ENCODE assay signal across 11 cellular contexts in genomic region chr20:61251529-61252393, GRCh38. TPM values are rescaled to one million over a fixed set of nuclear protein-coding genes. Genes with fewer than 3 reads are reported as not detected.
DNase-seq lines count a peak whose midpoint lies in the region; ATAC-seq and TF ChIP-seq lines count a peak whose summit lies in the region.
"Had no signal": no experiment of that assay in that cellular context is flagged by ENCODE, and none has a peak within 500 bp of the region (broad histone marks: within the 10 kb centered on the region; RNA-seq: fewer than 3 reads in every experiment).

Gene CDH4, plus strand, starts transcription at chr20:61252261.

- CTCF ChIA-PET in activated CD4-positive, alpha-beta memory T cell treated with anti-CD3 and anti-CD28 coated beads, Interleukin-2, amount 10 ng/mL, durations not matched to agents 7 days and 5 days (lab: Charles Lee) = interaction anchor here (0.9 kb wide), 1 partner anchor 11 kb away, joined by 3 read pairs; no protein-coding TSS in a partner anchor

- no peak within 1 kb of the TSS for H3K27ac ChIP-seq in stomach
- H3K27ac ChIP-seq: thyroid gland had no signal

- peaks cover 70% of the 10 kb centered on the region for H3K27me3 ChIP-seq in iPS-15b (ENCODE audit: control insufficient read depth, insufficient read depth, low read length)
- peaks cover 20 to 98% (median 60%) of the 10 kb centered on the region in 3 donors for H3K27me3 ChIP-seq in stomach

- H3K27me3 Mint-ChIP-seq in activated CD4-positive, alpha-beta memory T cell treated with anti-CD3 and anti-CD28 coated beads, Interleukin-2, amount 10 ng/mL, durations not matched to agents 7 days and 5 days = peaks cover 43% of the 10 kb centered on the region

- H3K9me3 ChIP-seq in iPS-15b (ENCODE audit: control insufficient read depth, insufficient read depth, low read length) (no peaks in the 10 kb centered on the region), stomach (no peaks in the 10 kb centered on the region)
- H3K9me3 ChIP-seq: thyroid gland had no signal

- no peak for TF ChIP-seq POLR2A in stomach (IDR thresholded peaks at IDR 0.05)

- H3K4me3 ChIP-seq in iPS-15b (ENCODE audit: low read depth, low read length) (peak within 1 kb of the TSS; percentile 63), stomach (peak within 1 kb of the TSS; percentile 29 to 51 (median 38))
- H3K4me3 ChIP-seq: lung, thyroid gland had no signal

- H3K36me3 Mint-ChIP-seq in activated CD4-positive, alpha-beta memory T cell treated with anti-CD3 and anti-CD28 coated beads, Interleukin-2, amount 10 ng/mL, durations not matched to agents 7 days and 5 days (ENCODE audit: low read depth) = no peaks in the 10 kb centered on the region

- H3K36me3 ChIP-seq in iPS-15b (ENCODE audit: control insufficient read depth, insufficient read depth, low read length) (no peaks in the 10 kb centered on the region), stomach (no peaks in the 10 kb centered on the region)
- H3K36me3 ChIP-seq: thyroid gland had no signal

- no peaks in the 10 kb centered on the region for H3K9me3 Mint-ChIP-seq in activated CD4-positive, alpha-beta memory T cell treated with anti-CD3 and anti-CD28 coated beads, Interleukin-2, amount 10 ng/mL, durations not matched to agents 7 days and 5 days

- WGBS in stomach, 5 donors = 4 to 19% (median 9%) methylated on average over 23 to 78 of the region's 78 CpGs

- no peak for ATAC-seq in HG02623 (IDR thresholded peaks at IDR 0.05; ENCODE audit: unreplicated experiment)
- ATAC-seq in GM19455 (IDR thresholded peaks at IDR 0.05; ENCODE audit: unreplicated experiment) = no peak

- no peak within 1 kb of the TSS for H3K9ac ChIP-seq in iPS-15b (ENCODE audit: low read depth, low read length)

- H3K4me1 ChIP-seq in iPS-15b (ENCODE audit: control insufficient read depth, insufficient read depth, low read length) (peaks cover 6% of the 10 kb centered on the region), stomach (peaks cover 14 to 24% (median 18%) of the 10 kb centered on the region in 4 donors)

- POLR2A ChIA-PET in activated CD4-positive, alpha-beta memory T cell treated with anti-CD3 and anti-CD28 coated beads, Interleukin-2, amount 10 ng/mL, durations not matched to agents 7 days and 5 days (lab: Charles Lee) = no interaction called here

- H3K4me3 Mint-ChIP-seq in activated CD4-positive, alpha-beta memory T cell treated with anti-CD3 and anti-CD28 coated beads, Interleukin-2, amount 10 ng/mL, durations not matched to agents 7 days and 5 days = no peak within 1 kb of the TSS

- H3K4me1 Mint-ChIP-seq in activated CD4-positive, alpha-beta memory T cell treated with anti-CD3 and anti-CD28 coated beads, Interleukin-2, amount 10 ng/mL, durations not matched to agents 7 days and 5 days = peaks cover 3% of the 10 kb centered on the region

- TF ChIP-seq CTCF in stomach (IDR thresholded peaks at IDR 0.05) = no peak

- TF ChIP-seq EP300 in stomach (IDR thresholded peaks at IDR 0.05) = no peak

- no peak within 1 kb of the TSS for H3K27ac Mint-ChIP-seq in activated CD4-positive, alpha-beta memory T cell treated with anti-CD3 and anti-CD28 coated beads, Interleukin-2, amount 10 ng/mL, durations not matched to agents 7 days and 5 days

- intact Hi-C loops in stomach (cut with DNase I; ENCODE audit: low total_unique reads) = no loop called here

- DNase-seq in activated CD4-positive, alpha-beta T cell treated with anti-CD3 and anti-CD28 coated beads for 48 hours = peak; percentile 6
- no peak for DNase-seq in activated CD4-positive, alpha-beta T cell treated with anti-CD3 and anti-CD28 coated beads, Interleukin-2, amount 50 U/mL, for 1 hour
- peak; percentile 10 for DNase-seq in amniotic epithelial cell (ENCODE audit: low read depth)
- no peak for DNase-seq in stomach
- DNase-seq in activated CD4-positive, alpha-beta memory T cell treated with anti-CD3 and anti-CD28 coated beads, Interleukin-2, amount 10 ng/mL, durations not matched to agents 7 days and 5 days = no peak
- DNase-seq: activated CD4-positive, CD25-positive, alpha-beta regulatory T cell had no signal

RNA-seq across cellular contexts. Expression of gene CDH4, which starts in this region (rescaled TPM):
- total RNA-seq in stomach = 1 to 10 TPM in 1 of 5 donors, under 1 TPM in 2, not detected in 2; under 0.01 to 2.2 (median 0.37) TPM
- polyA plus RNA-seq in stomach = under 1 TPM; 0.05 to 0.15 (median 0.06) TPM
- total RNA-seq in activated CD4-positive, alpha-beta memory T cell treated with anti-CD3 and anti-CD28 coated beads, Interleukin-2, amount 10 ng/mL, durations not matched to agents 7 days and 5 days = under 1 TPM; 0.15 to 0.20 TPM

Comparison
In these comparisons a context has a peak if more than half of its experiments do, and no peak if none do; other contexts are left out.
1. DNase-seq: peak in activated CD4-positive, alpha-beta T cell treated with anti-CD3 and anti-CD28 coated beads for 48 hours (single experiment) and amniotic epithelial cell (single experiment); none in activated CD4-positive, alpha-beta T cell treated with anti-CD3 and anti-CD28 coated beads, Interleukin-2, amount 50 U/mL, for 1 hour (single experiment), stomach (single experiment) and activated CD4-positive, alpha-beta memory T cell treated with anti-CD3 and anti-CD28 coated beads, Interleukin-2, amount 10 ng/mL, durations not matched to agents 7 days and 5 days (single experiment).